Comparison of ENCODE assay signal across 34 cellular contexts in the genomic region with DNA sequence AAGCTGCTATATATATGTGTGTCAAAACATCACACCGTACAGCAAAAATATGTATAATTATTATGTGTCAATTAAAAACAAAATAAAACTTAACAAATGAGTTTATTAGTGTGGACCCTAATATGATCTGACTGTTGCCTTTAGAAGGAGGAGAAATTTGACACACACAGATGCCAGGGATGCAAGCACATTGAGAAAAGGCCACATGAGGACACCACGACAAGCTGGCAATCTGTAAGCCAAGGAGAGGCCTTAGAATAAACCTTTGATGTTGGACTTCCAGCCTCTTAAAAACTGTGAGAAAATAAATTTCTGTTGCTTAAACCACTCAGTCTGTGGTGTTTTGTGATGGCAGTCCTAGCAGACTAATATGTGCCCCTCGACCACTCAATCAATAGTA.
"Had no signal": no experiment of that assay in that cellular context is flagged by ENCODE, and none has a peak within 500 bp of the region (broad histone marks: within the 10 kb centered on the region; RNA-seq: fewer than 3 reads in every experiment).

No MANE protein-coding gene starts in this region.

- H3K27me3 ChIP-seq: MG63 had no signal

- DNase-seq: Karpas-422, Kasumi-1, MG63, MM.1S, MV-4-11, NCI-H1048, NCI-H1092, NCI-H1092 treated with DMSO at 0.1 percent for 48 hours, NCI-H1105, NCI-H1105 treated with DMSO at 0.1 percent for 48 hours, NCI-H1417, NCI-H1417 treated with DMSO at 0.1 percent for 48 hours, NCI-H1436, NCI-H1436 treated with DMSO at 0.1 percent for 48 hours, NCI-H146, NCI-H1694, NCI-H1694 treated with DMSO at 0.1 percent for 48 hours, NCI-H187, NCI-H187 treated with DMSO at 0.1 percent for 48 hours, NCI-H1930, NCI-H2029, NCI-H2029 treated with DMSO at 0.1 percent for 48 hours, NCI-H2081, NCI-H2081 treated with DMSO at 0.1 percent for 48 hours, NCI-H2107, NCI-H2171, NCI-H2171 treated with DMSO at 0.1 percent for 48 hours, NCI-H2227 treated with DMSO at 0.1 percent for 48 hours, NCI-H226, NCI-H345, NCI-H446, NCI-H446 treated with DMSO at 0.1 percent for 48 hours, NCI-H510A had no signal

- H3K9ac ChIP-seq: KMS-11 had no signal

- H3K27ac ChIP-seq: KMS-11 had no signal

- H3K9me3 ChIP-seq: MG63 had no signal

- H3K4me2 ChIP-seq: KMS-11 had no signal

- H3K36me3 ChIP-seq: MG63 had no signal

- H3K4me3 ChIP-seq: MG63 had no signal
